11 cellular contexts compared by ENCODE assay signal in the genomic region with DNA sequence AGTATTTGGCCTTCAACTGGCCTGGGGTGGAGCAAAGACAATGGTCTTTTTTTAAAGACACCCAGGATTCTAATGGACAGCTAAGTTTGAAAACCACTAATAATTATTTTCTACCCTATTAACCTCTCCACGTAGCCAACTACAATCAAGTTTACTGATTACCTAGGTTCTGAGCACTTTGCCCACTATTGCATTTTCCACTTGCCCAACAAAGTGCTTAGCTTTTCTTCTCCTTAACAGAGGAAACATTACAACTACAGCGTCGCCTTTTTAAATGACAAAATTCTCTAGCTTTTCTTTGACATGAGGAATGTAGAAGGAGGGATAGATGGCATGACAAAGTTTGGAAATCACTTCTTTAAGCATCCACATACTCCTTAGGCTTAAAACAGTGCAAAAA. TPM values are rescaled to one million over a fixed set of nuclear protein-coding genes. Genes with fewer than 3 reads are reported as not detected.
A peak's percentile ranks its signal among the peaks of the same experiment; 100 is the strongest.
DNase-seq lines count a peak whose midpoint lies in the region; ATAC-seq, FAIRE-seq and TF ChIP-seq lines count a peak whose summit lies in the region.
"Had no signal": no experiment of that assay in that cellular context is flagged by ENCODE, and none has a peak within 500 bp of the region (broad histone marks: within the 10 kb centered on the region; RNA-seq: fewer than 3 reads in every experiment).

No MANE protein-coding gene starts in this region.

- H3K4me3 ChIP-seq in AG04449 (ENCODE audit: low read depth, low read length) (peak overlapping the region; percentile 87), choroid plexus epithelial cell (ENCODE audit: low read depth, low read length) (peak overlapping the region; percentile 80)

- no peak for TF ChIP-seq POLR2A in GM18505 (IDR thresholded peaks at IDR 0.05; ENCODE audit: borderline replicate concordance, extremely low read depth, insufficient read depth, insufficient read length)

- H3K36me3 Mint-ChIP-seq in IgD-negative memory B cell, result no peaks in the 10 kb centered on the region
- no peaks in the 10 kb centered on the region for H3K36me3 Mint-ChIP-seq in natural killer cell

- intact Hi-C loops in natural killer cell (cut with micrococcal nuclease), result loop anchor here (5.0 kb wide), 2 partner anchors 685 to 1485 kb away; a partner anchor contains a TSS

- no peaks in the 10 kb centered on the region for H3K9me3 Mint-ChIP-seq in IgD-negative memory B cell
- H3K9me3 Mint-ChIP-seq in natural killer cell, result no peaks in the 10 kb centered on the region

- H3K27ac Mint-ChIP-seq in IgD-negative memory B cell, result peak overlapping the region in 1 of 3 donors; percentile 86
- peak overlapping the region; percentile 96 to 97 for H3K27ac Mint-ChIP-seq in natural killer cell

- no peak overlapping the region for H3K27ac ChIP-seq in caudate nucleus (ENCODE audit: low read depth, low read length)

- H3K4me3 Mint-ChIP-seq in IgD-negative memory B cell (peak overlapping the region; percentile 77 to 98 (median 91)), natural killer cell (peak overlapping the region; percentile 95)

- H3K4me1 Mint-ChIP-seq in IgD-negative memory B cell (peaks cover 34 to 49% (median 46%) of the 10 kb centered on the region in 3 donors), natural killer cell (peaks cover 68 to 70% of the 10 kb centered on the region in 2 donors)

- POLR2A ChIA-PET in AG04449 (lab: Yijun Ruan, JAX), result interaction anchor here (0.7 kb wide), 1 partner anchor 30 kb away, joined by 3 read pairs; no protein-coding TSS in a partner anchor

- no peak for ATAC-seq in natural killer cell
- ATAC-seq in GM21723 (IDR thresholded peaks at IDR 0.05; ENCODE audit: unreplicated experiment), result no peak
- ATAC-seq in GM18505 (IDR thresholded peaks at IDR 0.05; ENCODE audit: unreplicated experiment), result no peak
- ATAC-seq: sciatic nerve had no signal

- no peak for FAIRE-seq in D721Med (lab: Jason Lieb, UNC)

- CTCF ChIA-PET in AG04449 (lab: Yijun Ruan, JAX), result interaction anchor here (1.1 to 2.6 kb wide), 3 partner anchors 132 to 171 kb away, joined by 5 to 10 read pairs (median 7); no protein-coding TSS in a partner anchor

- H3K27me3 Mint-ChIP-seq in IgD-negative memory B cell, result no peaks in the 10 kb centered on the region
- no peaks in the 10 kb centered on the region for H3K27me3 Mint-ChIP-seq in natural killer cell (ENCODE audit: low read depth in 2 of 2)

- no peak for DNase-seq in AG04449 (ENCODE audit: low read depth, low spot score)
- DNase-seq in choroid plexus epithelial cell (ENCODE audit: low read depth), result no peak
- DNase-seq in natural killer cell, result no peak
- no peak for DNase-seq in caudate nucleus (lab: John Stamatoyannopoulos, UW)
- no peak for DNase-seq in D721Med (ENCODE audit: insufficient read length, low spot score)
- DNase-seq: central memory CD4-positive, alpha-beta T cell; NCI-H748 treated with DMSO at 0.1 percent for 48 hours had no signal

- TF ChIP-seq CTCF in AG04449 (IDR thresholded peaks at IDR 0.05; ENCODE audit: insufficient read depth, low read length, missing control alignments) (no peak), choroid plexus epithelial cell (conservative IDR thresholded peaks at IDR 0.05; ENCODE audit: low read depth, low read length) (no peak), natural killer cell (IDR thresholded peaks at IDR 0.05) (no peak), D721Med (IDR thresholded peaks at IDR 0.05; ENCODE audit: insufficient read depth, missing control alignments) (no peak)

RNA-seq across cellular contexts. Expression of a gene that starts 2.0 kb away (rescaled TPM):
- polyA plus RNA-seq in IgD-negative memory B cell, result 43.6 TPM
- total RNA-seq in natural killer cell, result 10 to 100 TPM; 62.0 to 85.0 (median 79.7) TPM

RNA-seq across cellular contexts. Expression of a gene that starts 37.6 kb away (rescaled TPM):
- polyA plus RNA-seq in IgD-negative memory B cell, result 1.2 TPM
- total RNA-seq in natural killer cell, result not detected
